ENCODE assay signal across 17 cellular contexts in genomic region chr7:144720139-144720538, GRCh38.
DNase-seq lines count a peak whose midpoint lies in the region; ATAC-seq, FAIRE-seq and TF ChIP-seq lines count a peak whose summit lies in the region.
"Had no signal": no experiment of that assay in that cellular context is flagged by ENCODE, and none has a peak within 500 bp of the region (broad histone marks: within the 10 kb centered on the region; RNA-seq: fewer than 3 reads in every experiment).

No MANE protein-coding gene starts in this region.

- H3K4me3 ChIP-seq in GM23248 (no peak overlapping the region), NT2/D1 (ENCODE audit: insufficient read length, low read depth) (no peak overlapping the region), H1 (ENCODE audit: extremely low read depth in 1 of 4, insufficient read depth in 2 of 4, low read depth in 3 of 4, low read length in 4 of 4) (no peak overlapping the region)
- H3K4me3 ChIP-seq: BLaER1 had no signal

- no peak overlapping the region for H2BK120ac ChIP-seq in H1 (replicated peaks; ENCODE audit: low read depth, low read length)

- H3K9me2 ChIP-seq in GM23248 (ENCODE audit: insufficient read depth): no peaks in the 10 kb centered on the region

- no peaks in the 10 kb centered on the region for H3K79me1 ChIP-seq in H1 (ENCODE audit: low read depth, low read length)

- in situ Hi-C loops in GM23248 (cut with MboI): no loop called here

- H3K4me1 ChIP-seq in GM23248 (ENCODE audit: insufficient read depth) (no peaks in the 10 kb centered on the region), NT2/D1 (ENCODE audit: insufficient read depth, insufficient read length) (no peaks in the 10 kb centered on the region), H1 (replicated peaks in 1 of 4; ENCODE audit: control insufficient read depth in 3 of 4, insufficient read depth in 4 of 4, low read length in 3 of 4) (peaks cover 0 to 4% (median 1%) of the 10 kb centered on the region in 4 experiments; a peak in 3 of 7 replicates)
- H3K4me1 ChIP-seq: BLaER1 had no signal

- no peak for TF ChIP-seq RAD21 in H1 (IDR thresholded peaks at IDR 0.05 in 1 of 2, conservative IDR thresholded peaks at IDR 0.05 in 1 of 2; ENCODE audit: low read depth in 2 of 2, low read length in 2 of 2)

- peak; percentile 6 for DNase-seq in GM23248
- peak; percentile 52 for DNase-seq in NT2/D1 (ENCODE audit: low read depth, low spot score)
- no peak for DNase-seq in H1 (ENCODE audit: low read depth in 1 of 2, low spot score in 2 of 2)
- peak; percentile 82 for DNase-seq in kidney tubule cell (ENCODE audit: low spot score)
- no peak for DNase-seq in SKM-1 treated with dmso at 0.1 percent for 144 hours (lab: John Stamatoyannopoulos, UW; ENCODE audit: unreplicated experiment)
- DNase-seq in activated CD4-positive, alpha-beta T cell treated with anti-CD3 and anti-CD28 coated beads, Interleukin-2, amount 50 U/mL, for 48 hours: no peak
- no peak for DNase-seq in stimulated activated CD4-positive, alpha-beta T cell treated with anti-CD3 and anti-CD28 coated beads, Interleukin-2, amount 100 ng/mL, for 48 hours
- DNase-seq: activated CD8-positive, alpha-beta memory T cell treated with anti-CD3 and anti-CD28 coated beads for 24 hours; activated gamma-delta T cell treated with Interleukin-2 at 50 U/mL for 16 hours; GDM1; NCI-H1417 treated with DMSO at 0.1 percent for 48 hours; NCI-H510A had no signal

- H3K14ac ChIP-seq in H1 (ENCODE audit: insufficient read length): no peak overlapping the region

- H3K4me2 ChIP-seq in GM23248 (ENCODE audit: unreplicated experiment) (no peak overlapping the region), H1 (ENCODE audit: insufficient read depth in 1 of 2, low read depth in 2 of 2, low read length in 2 of 2) (no peak overlapping the region)
- H3K4me2 ChIP-seq: BLaER1 had no signal

- H3K4ac ChIP-seq in H1 (replicated peaks; ENCODE audit: insufficient read length, low read depth, low read length): no peak overlapping the region

- no peak overlapping the region for H2BK20ac ChIP-seq in H1 (ENCODE audit: low read length)

- H4K20me1 ChIP-seq in GM23248 (ENCODE audit: insufficient read depth): no peaks in the 10 kb centered on the region
- no peaks in the 10 kb centered on the region for H4K20me1 ChIP-seq in H1 (replicated peaks in 1 of 2; ENCODE audit: control insufficient read depth in 1 of 2, insufficient read depth in 2 of 2, low read length in 2 of 2)
- H4K20me1 ChIP-seq: BLaER1 had no signal

- H2BK15ac ChIP-seq in H1 (ENCODE audit: low read length): no peak overlapping the region

- H3K23me2 ChIP-seq in H1 (ENCODE audit: low read depth, low read length): no peaks in the 10 kb centered on the region

- H3K27me3 ChIP-seq in GM23248 (replicated peaks; ENCODE audit: insufficient read depth) (no peaks in the 10 kb centered on the region), NT2/D1 (ENCODE audit: insufficient read depth, insufficient read length) (no peaks in the 10 kb centered on the region), H1 (replicated peaks in 1 of 4; ENCODE audit: control insufficient read depth in 3 of 4, extremely low read depth in 1 of 4, insufficient read depth in 3 of 4, low read length in 3 of 4) (no peaks in the 10 kb centered on the region)
- H3K27me3 ChIP-seq: BLaER1 had no signal

- H3K9me3 ChIP-seq in GM23248 (ENCODE audit: low read depth) (no peaks in the 10 kb centered on the region), NT2/D1 (ENCODE audit: insufficient read depth, low read length) (peaks cover 22% of the 10 kb centered on the region; the same call in 1 of the 2 replicates), H1 (ENCODE audit: insufficient read depth in 2 of 2, low read depth in 1 of 2, low read length in 1 of 2) (peaks cover 0 to 5% of the 10 kb centered on the region in 2 experiments; a peak in 2 of 4 replicates)
- H3K9me3 ChIP-seq: BLaER1 had no signal

- FAIRE-seq in H1 (lab: Jason Lieb, UNC): no peak
- FAIRE-seq: colon, frontal cortex, GM18507 had no signal

- no peak overlapping the region for H4K5ac ChIP-seq in H1 (ENCODE audit: insufficient read length, low read depth, low read length)

- no peak overlapping the region for H3K23ac ChIP-seq in H1 (ENCODE audit: insufficient read length)

- H2BK5ac ChIP-seq in H1 (ENCODE audit: low read depth, low read length): no peak overlapping the region

- WGBS in GM23248 (ENCODE audit: low coverage in 1 of 2, low lambda C conversion rate in 2 of 2, missing lambda C conversion rate in 2 of 2), 2 experiments: 40 to 41% methylated on average over 6 of the region's 6 CpGs
- WGBS in H1 (ENCODE audit: extremely low coverage in 1 of 2, insufficient coverage in 1 of 2, insufficient read length in 1 of 2, insufficient replicate concordance in 2 of 2, low coverage in 1 of 2, low lambda C conversion rate in 2 of 2, missing lambda C conversion rate in 1 of 2), 2 experiments: 65% methylated on average over 6 of the region's 6 CpGs; no CpG with 5 or more reads in 1 of the 2 experiments

- ATAC-seq in HG02938 (IDR thresholded peaks at IDR 0.05; ENCODE audit: unreplicated experiment): no peak

- TF ChIP-seq EP300 in H1 (IDR thresholded peaks at IDR 0.05; ENCODE audit: borderline replicate concordance in 1 of 2, low read depth in 2 of 2, low read length in 2 of 2): no peak

- H4K8ac ChIP-seq in H1 (ENCODE audit: extremely low read depth, insufficient read depth, low read length): no peak overlapping the region

- no peak overlapping the region for H2BK12ac ChIP-seq in H1 (ENCODE audit: low read depth, low read length)

- H3K36me3 ChIP-seq in GM23248 (ENCODE audit: low read depth) (no peaks in the 10 kb centered on the region), NT2/D1 (ENCODE audit: insufficient read depth, insufficient read length, low read length) (no peaks in the 10 kb centered on the region), H1 (ENCODE audit: control insufficient read depth in 2 of 4, insufficient read depth in 4 of 4, low read length in 3 of 4) (no peaks in the 10 kb centered on the region)
- H3K36me3 ChIP-seq: BLaER1 had no signal

- no peak for TF ChIP-seq CTCF in H1 (IDR thresholded peaks at IDR 0.05; ENCODE audit: control extremely low read depth in 1 of 3, insufficient read depth in 1 of 3, low read depth in 1 of 3, low read length in 3 of 3)

- H2AK5ac ChIP-seq in H1 (ENCODE audit: low read depth, low read length): no peak overlapping the region

- no peak overlapping the region for H3K56ac ChIP-seq in H1 (replicated peaks; ENCODE audit: insufficient read length, low read depth, low read length)

- CTCF ChIA-PET in H1 (lab: Charles Lee; ENCODE audit: partially characterized antibody): no interaction called here

- H3K27ac ChIP-seq in GM23248: no peak overlapping the region
- no peak overlapping the region for H3K27ac ChIP-seq in H1 (ENCODE audit: low read depth, low read length)
- H3K27ac ChIP-seq: BLaER1 had no signal

- POLR2A ChIA-PET in H1 (lab: Charles Lee; ENCODE audit: partially characterized antibody): no interaction called here

- H3K9ac ChIP-seq in GM23248 (no peak overlapping the region), NT2/D1 (ENCODE audit: insufficient read length, low read depth) (no peak overlapping the region), H1 (replicated peaks in 1 of 4; ENCODE audit: extremely low read depth in 1 of 4, low read depth in 3 of 4, low read length in 3 of 4) (no peak overlapping the region)
- H3K9ac ChIP-seq: BLaER1 had no signal

- no peak overlapping the region for H3K18ac ChIP-seq in H1 (ENCODE audit: extremely low read depth, low read length)

- H3K79me2 ChIP-seq in GM23248 (ENCODE audit: insufficient read depth) (no peaks in the 10 kb centered on the region), H1 (ENCODE audit: control insufficient read depth in 1 of 2, insufficient read depth in 2 of 2, low read length in 2 of 2) (no peaks in the 10 kb centered on the region)

- H2AFZ ChIP-seq in GM23248 (no peak overlapping the region), H1 (ENCODE audit: low read length) (0 out of 2 replicates have a peak overlapping the region, but pooled peaks have one; percentile 0)

- TF ChIP-seq POLR2A in H1 (IDR thresholded peaks at IDR 0.05; ENCODE audit: control extremely low read depth in 1 of 2, low read depth in 2 of 2, low read length in 2 of 2): no peak

- H3F3A ChIP-seq in GM23248 (ENCODE audit: insufficient read depth): no peaks in the 10 kb centered on the region

- no peak overlapping the region for H4K91ac ChIP-seq in H1 (replicated peaks; ENCODE audit: insufficient read length, low read length)

TF ChIP-seq in H1, 55 proteins besides CTCF, POLR2A, EP300 and RAD21:
- TF ChIP-seq SP1 (IDR thresholded peaks at IDR 0.05; ENCODE audit: low read depth, low read length): peak; percentile 62; the same call in 1 of the 2 replicates
- peak; percentile 83 for TF ChIP-seq JUND (IDR thresholded peaks at IDR 0.05; ENCODE audit: low read length)
- peak; percentile 40 for TF ChIP-seq ASH2L (IDR thresholded peaks at IDR 0.05; ENCODE audit: low read length)
- TF ChIP-seq NRF1 (IDR thresholded peaks at IDR 0.05; ENCODE audit: low read depth, low read length): no peak
- peak; percentile 69 for TF ChIP-seq JUN (IDR thresholded peaks at IDR 0.05; ENCODE audit: low read depth, low read length)
- no peak for TF ChIP-seq CEBPB (IDR thresholded peaks at IDR 0.05; ENCODE audit: low read depth, low read length)
- TF ChIP-seq CBX8 (IDR thresholded peaks at IDR 0.05; ENCODE audit: borderline replicate concordance, low read depth, low read length): no peak
- no peak for TF ChIP-seq ATF2 (IDR thresholded peaks at IDR 0.05; ENCODE audit: low read length)

Comparison
In these comparisons a context has a peak if more than half of its experiments do, and no peak if none do; other contexts are left out.
1. DNase-seq: peak in GM23248 (single experiment), NT2/D1 (single experiment) and kidney tubule cell (single experiment); none in H1 (0 of 2), SKM-1 treated with dmso at 0.1 percent for 144 hours (single experiment), activated CD4-positive, alpha-beta T cell treated with anti-CD3 and anti-CD28 coated beads, Interleukin-2, amount 50 U/mL, for 48 hours (0 of 2) and stimulated activated CD4-positive, alpha-beta T cell treated with anti-CD3 and anti-CD28 coated beads, Interleukin-2, amount 100 ng/mL, for 48 hours (0 of 2).